In the genomic region with DNA sequence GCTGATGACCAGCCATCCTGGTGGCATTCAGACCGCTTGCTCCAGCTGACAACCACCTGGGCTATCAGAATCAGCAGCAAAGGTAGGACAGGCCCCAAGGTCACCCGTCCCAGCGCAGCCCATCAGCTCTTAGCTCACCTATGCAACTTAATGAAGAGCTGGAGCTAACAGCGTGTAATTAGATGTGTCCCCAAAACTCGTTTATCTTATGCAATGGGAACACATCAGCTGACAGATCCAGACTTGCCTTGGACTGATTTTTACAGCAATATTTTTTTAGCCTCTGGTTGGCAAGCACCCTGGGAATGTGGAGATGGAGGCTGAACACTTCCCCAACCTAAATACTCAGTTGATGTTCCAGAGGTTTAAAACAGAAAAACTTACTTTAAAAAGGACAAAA, we compare ENCODE assay signal across 1 cellular context.
TF ChIP-seq lines count a peak whose summit lies in the region.

No MANE protein-coding gene starts in this region.

TF ChIP-seq in GM23338, 12 proteins besides CTCF, POLR2A, EP300 and RAD21 (continued from another document):
- TF ChIP-seq, protein P1, sequence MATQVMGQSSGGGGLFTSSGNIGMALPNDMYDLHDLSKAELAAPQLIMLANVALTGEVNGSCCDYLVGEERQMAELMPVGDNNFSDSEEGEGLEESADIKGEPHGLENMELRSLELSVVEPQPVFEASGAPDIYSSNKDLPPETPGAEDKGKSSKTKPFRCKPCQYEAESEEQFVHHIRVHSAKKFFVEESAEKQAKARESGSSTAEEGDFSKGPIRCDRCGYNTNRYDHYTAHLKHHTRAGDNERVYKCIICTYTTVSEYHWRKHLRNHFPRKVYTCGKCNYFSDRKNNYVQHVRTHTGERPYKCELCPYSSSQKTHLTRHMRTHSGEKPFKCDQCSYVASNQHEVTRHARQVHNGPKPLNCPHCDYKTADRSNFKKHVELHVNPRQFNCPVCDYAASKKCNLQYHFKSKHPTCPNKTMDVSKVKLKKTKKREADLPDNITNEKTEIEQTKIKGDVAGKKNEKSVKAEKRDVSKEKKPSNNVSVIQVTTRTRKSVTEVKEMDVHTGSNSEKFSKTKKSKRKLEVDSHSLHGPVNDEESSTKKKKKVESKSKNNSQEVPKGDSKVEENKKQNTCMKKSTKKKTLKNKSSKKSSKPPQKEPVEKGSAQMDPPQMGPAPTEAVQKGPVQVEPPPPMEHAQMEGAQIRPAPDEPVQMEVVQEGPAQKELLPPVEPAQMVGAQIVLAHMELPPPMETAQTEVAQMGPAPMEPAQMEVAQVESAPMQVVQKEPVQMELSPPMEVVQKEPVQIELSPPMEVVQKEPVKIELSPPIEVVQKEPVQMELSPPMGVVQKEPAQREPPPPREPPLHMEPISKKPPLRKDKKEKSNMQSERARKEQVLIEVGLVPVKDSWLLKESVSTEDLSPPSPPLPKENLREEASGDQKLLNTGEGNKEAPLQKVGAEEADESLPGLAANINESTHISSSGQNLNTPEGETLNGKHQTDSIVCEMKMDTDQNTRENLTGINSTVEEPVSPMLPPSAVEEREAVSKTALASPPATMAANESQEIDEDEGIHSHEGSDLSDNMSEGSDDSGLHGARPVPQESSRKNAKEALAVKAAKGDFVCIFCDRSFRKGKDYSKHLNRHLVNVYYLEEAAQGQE (IDR thresholded peaks at IDR 0.05; ENCODE audit: unreplicated experiment): no peak
- TF ChIP-seq, protein P2, sequence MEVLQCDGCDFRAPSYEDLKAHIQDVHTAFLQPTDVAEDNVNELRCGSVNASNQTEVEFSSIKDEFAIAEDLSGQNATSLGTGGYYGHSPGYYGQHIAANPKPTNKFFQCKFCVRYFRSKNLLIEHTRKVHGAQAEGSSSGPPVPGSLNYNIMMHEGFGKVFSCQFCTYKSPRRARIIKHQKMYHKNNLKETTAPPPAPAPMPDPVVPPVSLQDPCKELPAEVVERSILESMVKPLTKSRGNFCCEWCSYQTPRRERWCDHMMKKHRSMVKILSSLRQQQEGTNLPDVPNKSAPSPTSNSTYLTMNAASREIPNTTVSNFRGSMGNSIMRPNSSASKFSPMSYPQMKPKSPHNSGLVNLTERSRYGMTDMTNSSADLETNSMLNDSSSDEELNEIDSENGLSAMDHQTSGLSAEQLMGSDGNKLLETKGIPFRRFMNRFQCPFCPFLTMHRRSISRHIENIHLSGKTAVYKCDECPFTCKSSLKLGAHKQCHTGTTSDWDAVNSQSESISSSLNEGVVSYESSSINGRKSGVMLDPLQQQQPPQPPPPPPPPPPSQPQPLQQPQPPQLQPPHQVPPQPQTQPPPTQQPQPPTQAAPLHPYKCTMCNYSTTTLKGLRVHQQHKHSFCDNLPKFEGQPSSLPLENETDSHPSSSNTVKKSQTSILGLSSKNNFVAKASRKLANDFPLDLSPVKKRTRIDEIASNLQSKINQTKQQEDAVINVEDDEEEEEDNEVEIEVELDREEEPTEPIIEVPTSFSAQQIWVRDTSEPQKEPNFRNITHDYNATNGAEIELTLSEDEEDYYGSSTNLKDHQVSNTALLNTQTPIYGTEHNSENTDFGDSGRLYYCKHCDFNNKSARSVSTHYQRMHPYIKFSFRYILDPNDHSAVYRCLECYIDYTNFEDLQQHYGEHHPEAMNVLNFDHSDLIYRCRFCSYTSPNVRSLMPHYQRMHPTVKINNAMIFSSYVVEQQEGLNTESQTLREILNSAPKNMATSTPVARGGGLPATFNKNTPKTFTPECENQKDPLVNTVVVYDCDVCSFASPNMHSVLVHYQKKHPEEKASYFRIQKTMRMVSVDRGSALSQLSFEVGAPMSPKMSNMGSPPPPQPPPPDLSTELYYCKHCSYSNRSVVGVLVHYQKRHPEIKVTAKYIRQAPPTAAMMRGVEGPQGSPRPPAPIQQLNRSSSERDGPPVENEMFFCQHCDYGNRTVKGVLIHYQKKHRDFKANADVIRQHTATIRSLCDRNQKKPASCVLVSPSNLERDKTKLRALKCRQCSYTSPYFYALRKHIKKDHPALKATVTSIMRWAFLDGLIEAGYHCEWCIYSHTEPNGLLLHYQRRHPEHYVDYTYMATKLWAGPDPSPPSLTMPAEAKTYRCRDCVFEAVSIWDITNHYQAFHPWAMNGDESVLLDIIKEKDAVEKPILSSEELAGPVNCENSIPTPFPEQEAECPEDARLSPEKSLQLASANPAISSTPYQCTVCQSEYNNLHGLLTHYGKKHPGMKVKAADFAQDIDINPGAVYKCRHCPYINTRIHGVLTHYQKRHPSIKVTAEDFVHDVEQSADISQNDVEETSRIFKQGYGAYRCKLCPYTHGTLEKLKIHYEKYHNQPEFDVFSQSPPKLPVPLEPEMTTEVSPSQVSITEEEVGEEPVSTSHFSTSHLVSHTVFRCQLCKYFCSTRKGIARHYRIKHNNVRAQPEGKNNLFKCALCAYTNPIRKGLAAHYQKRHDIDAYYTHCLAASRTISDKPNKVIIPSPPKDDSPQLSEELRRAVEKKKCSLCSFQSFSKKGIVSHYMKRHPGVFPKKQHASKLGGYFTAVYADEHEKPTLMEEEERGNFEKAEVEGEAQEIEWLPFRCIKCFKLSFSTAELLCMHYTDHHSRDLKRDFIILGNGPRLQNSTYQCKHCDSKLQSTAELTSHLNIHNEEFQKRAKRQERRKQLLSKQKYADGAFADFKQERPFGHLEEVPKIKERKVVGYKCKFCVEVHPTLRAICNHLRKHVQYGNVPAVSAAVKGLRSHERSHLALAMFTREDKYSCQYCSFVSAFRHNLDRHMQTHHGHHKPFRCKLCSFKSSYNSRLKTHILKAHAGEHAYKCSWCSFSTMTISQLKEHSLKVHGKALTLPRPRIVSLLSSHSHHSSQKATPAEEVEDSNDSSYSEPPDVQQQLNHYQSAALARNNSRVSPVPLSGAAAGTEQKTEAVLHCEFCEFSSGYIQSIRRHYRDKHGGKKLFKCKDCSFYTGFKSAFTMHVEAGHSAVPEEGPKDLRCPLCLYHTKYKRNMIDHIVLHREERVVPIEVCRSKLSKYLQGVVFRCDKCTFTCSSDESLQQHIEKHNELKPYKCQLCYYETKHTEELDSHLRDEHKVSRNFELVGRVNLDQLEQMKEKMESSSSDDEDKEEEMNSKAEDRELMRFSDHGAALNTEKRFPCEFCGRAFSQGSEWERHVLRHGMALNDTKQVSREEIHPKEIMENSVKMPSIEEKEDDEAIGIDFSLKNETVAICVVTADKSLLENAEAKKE (CRISPR knock-in tag; IDR thresholded peaks at IDR 0.05): no peak
- TF ChIP-seq JUNB (IDR thresholded peaks at IDR 0.05; ENCODE audit: unreplicated experiment): no peak
- TF ChIP-seq, protein P3, sequence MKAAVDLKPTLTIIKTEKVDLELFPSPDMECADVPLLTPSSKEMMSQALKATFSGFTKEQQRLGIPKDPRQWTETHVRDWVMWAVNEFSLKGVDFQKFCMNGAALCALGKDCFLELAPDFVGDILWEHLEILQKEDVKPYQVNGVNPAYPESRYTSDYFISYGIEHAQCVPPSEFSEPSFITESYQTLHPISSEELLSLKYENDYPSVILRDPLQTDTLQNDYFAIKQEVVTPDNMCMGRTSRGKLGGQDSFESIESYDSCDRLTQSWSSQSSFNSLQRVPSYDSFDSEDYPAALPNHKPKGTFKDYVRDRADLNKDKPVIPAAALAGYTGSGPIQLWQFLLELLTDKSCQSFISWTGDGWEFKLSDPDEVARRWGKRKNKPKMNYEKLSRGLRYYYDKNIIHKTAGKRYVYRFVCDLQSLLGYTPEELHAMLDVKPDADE (IDR thresholded peaks at IDR 0.05): no peak
- TF ChIP-seq NANOG (IDR thresholded peaks at IDR 0.05; ENCODE audit: borderline replicate concordance): no peak
- TF ChIP-seq STAT1 (IDR thresholded peaks at IDR 0.05; ENCODE audit: unreplicated experiment): no peak
